6 cellular contexts compared by ENCODE assay signal in the genomic region with DNA sequence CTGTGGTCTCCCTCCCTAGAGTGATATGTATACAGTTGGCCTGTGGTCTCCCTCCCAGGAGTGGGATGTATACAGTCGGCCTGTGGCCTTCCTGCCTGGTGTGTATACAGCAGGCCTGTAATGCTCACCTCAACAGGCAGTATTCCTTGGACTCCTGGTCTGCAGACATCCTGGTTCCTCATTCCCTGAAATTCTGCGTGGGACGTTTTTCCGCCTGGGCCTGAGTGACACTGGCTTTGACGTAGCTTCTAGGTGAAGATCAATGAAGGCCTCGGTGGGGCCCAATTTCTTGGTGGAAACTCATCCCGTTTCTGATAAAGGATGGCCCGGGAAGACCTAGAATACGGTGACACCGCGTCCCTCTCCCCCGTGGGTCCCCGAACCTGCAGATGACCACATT.
"Had no signal": no experiment of that assay in that cellular context is flagged by ENCODE, and none has a peak within 500 bp of the region (broad histone marks: within the 10 kb centered on the region; RNA-seq: fewer than 3 reads in every experiment).

No MANE protein-coding gene starts in this region.

- H3K4me2 ChIP-seq: GM23338 had no signal

- H2AFZ ChIP-seq: GM23338 had no signal

- ATAC-seq: GM23338, K562 had no signal

- H3K4me3 ChIP-seq: GM23338, K562 had no signal

- DNase-seq: H9, HCEC 1CT, HFFc6, IMR-90 had no signal
